Comparison of ENCODE assay signal across 12 cellular contexts in genomic region chr2:136141510-136142154, GRCh38. TPM values are rescaled to one million over a fixed set of nuclear protein-coding genes. Genes with fewer than 3 reads are reported as not detected.
DNase-seq lines count a peak whose midpoint lies in the region; ATAC-seq and TF ChIP-seq lines count a peak whose summit lies in the region.
"Had no signal": no experiment of that assay in that cellular context is flagged by ENCODE, and none has a peak within 500 bp of the region (broad histone marks: within the 10 kb centered on the region; RNA-seq: fewer than 3 reads in every experiment).

No MANE protein-coding gene starts in this region.

- H3K9ac ChIP-seq in endocrine pancreas (ENCODE audit: control insufficient read depth, insufficient read depth, low read length) = no peak overlapping the region

- peaks cover 65% of the 10 kb centered on the region for H3K4me1 ChIP-seq in CD8-positive, alpha-beta memory T cell (ENCODE audit: insufficient read depth, low read length)
- H3K4me1 ChIP-seq in endocrine pancreas (ENCODE audit: control insufficient read depth, insufficient read depth, low read length) = peaks cover 18% of the 10 kb centered on the region
- peaks cover 19% of the 10 kb centered on the region for H3K4me1 ChIP-seq in lower lobe of right lung

- no peak overlapping the region for H3K4me3 ChIP-seq in CD8-positive, alpha-beta memory T cell (ENCODE audit: low read length)
- peak overlapping the region; percentile 44 for H3K4me3 ChIP-seq in endocrine pancreas (ENCODE audit: control insufficient read depth, insufficient read depth, low read length)
- no peak overlapping the region for H3K4me3 ChIP-seq in lower lobe of right lung

- DNase-seq in CD8-positive, alpha-beta memory T cell = no peak
- peak; percentile 88 for DNase-seq in NCI-H1436 (lab: John Stamatoyannopoulos, UW)
- DNase-seq in NCI-H774 (lab: John Stamatoyannopoulos, UW) = peak; percentile 93
- no peak for DNase-seq in GDM1 (lab: John Stamatoyannopoulos, UW)
- no peak for DNase-seq in activated CD8-positive, alpha-beta memory T cell treated with anti-CD3 and anti-CD28 coated beads, Interleukin-2, amount 50 U/mL, for 48 hours
- no peak for DNase-seq in lower lobe of right lung
- DNase-seq in left lobe of liver (ENCODE audit: low spot score) = no peak
- DNase-seq: cerebellar nuclear complex, NCI-H226 had no signal

- no peaks in the 10 kb centered on the region for H3K27me3 Mint-ChIP-seq in CD8-positive, alpha-beta memory T cell
- H3K27me3 Mint-ChIP-seq: memory B cell had no signal

- no peaks in the 10 kb centered on the region for H3K9me3 Mint-ChIP-seq in CD8-positive, alpha-beta memory T cell
- H3K9me3 Mint-ChIP-seq: memory B cell had no signal

- peaks cover 0 to 5% (median 0%) of the 10 kb centered on the region in 3 donors for H3K36me3 Mint-ChIP-seq in CD8-positive, alpha-beta memory T cell
- H3K36me3 Mint-ChIP-seq: memory B cell had no signal

- no peaks in the 10 kb centered on the region for H3K9me3 ChIP-seq in CD8-positive, alpha-beta memory T cell (ENCODE audit: low read length)
- H3K9me3 ChIP-seq in endocrine pancreas (ENCODE audit: control insufficient read depth, low read length) (no peaks in the 10 kb centered on the region), lower lobe of right lung (no peaks in the 10 kb centered on the region)

- POLR2A ChIA-PET in CD8-positive, alpha-beta memory T cell (lab: Charles Lee) = interaction anchor here (0.5 kb wide), 1 partner anchor 34 kb away, joined by 4 read pairs; no protein-coding TSS in a partner anchor

- H3K36me3 ChIP-seq in CD8-positive, alpha-beta memory T cell (ENCODE audit: insufficient read depth, low read length) = no peaks in the 10 kb centered on the region
- no peaks in the 10 kb centered on the region for H3K36me3 ChIP-seq in endocrine pancreas (ENCODE audit: control insufficient read depth, insufficient read depth, low read length)
- no peaks in the 10 kb centered on the region for H3K36me3 ChIP-seq in lower lobe of right lung

- intact Hi-C loops in lower lobe of right lung (cut with DNase I) = no loop called here

- H3K27ac Mint-ChIP-seq in CD8-positive, alpha-beta memory T cell = peak overlapping the region in 6 of 8 donors; percentile 29 to 70 (median 53)

- H3K27me3 ChIP-seq in CD8-positive, alpha-beta memory T cell (ENCODE audit: insufficient read depth, low read length, poor library complexity, severe bottlenecking) = no peaks in the 10 kb centered on the region
- H3K27me3 ChIP-seq in endocrine pancreas (ENCODE audit: control insufficient read depth, insufficient read depth, low read length) = no peaks in the 10 kb centered on the region
- no peaks in the 10 kb centered on the region for H3K27me3 ChIP-seq in lower lobe of right lung (ENCODE audit: low read depth)

- no peak overlapping the region for H3K4me3 Mint-ChIP-seq in CD8-positive, alpha-beta memory T cell
- H3K4me3 Mint-ChIP-seq: memory B cell had no signal

- CTCF ChIA-PET in CD8-positive, alpha-beta memory T cell (lab: Charles Lee) = interaction anchor here (0.6 to 1.0 kb wide), 3 partner anchors 36 to 239 kb away, joined by 3 read pairs; no protein-coding TSS in a partner anchor

- no peak for ATAC-seq in lower lobe of right lung
- ATAC-seq in left lobe of liver = no peak

- TF ChIP-seq CTCF in lower lobe of right lung (IDR thresholded peaks at IDR 0.05) = no peak

- no peak overlapping the region for H3K27ac ChIP-seq in CD8-positive, alpha-beta memory T cell (ENCODE audit: low read depth, low read length)
- H3K27ac ChIP-seq in lower lobe of right lung = no peak overlapping the region
- H3K27ac ChIP-seq: C4-2B had no signal

- peaks cover 37 to 70% (median 54%) of the 10 kb centered on the region in 3 donors for H3K4me1 Mint-ChIP-seq in CD8-positive, alpha-beta memory T cell

RNA-seq across cellular contexts. Expression of gene CXCR4, which starts 23.7 kb away (rescaled TPM):
- total RNA-seq in CD8-positive, alpha-beta memory T cell = 100 to 1,000 TPM; 102 to 106 TPM
- polyA plus RNA-seq in CD8-positive, alpha-beta memory T cell = 569 TPM
- total RNA-seq in lower lobe of right lung = 55.1 TPM
- total RNA-seq in left lobe of liver = 2.0 TPM

Comparison
In these comparisons a context has a peak if more than half of its experiments do, and no peak if none do; other contexts are left out.
1. DNase-seq: peak in NCI-H1436 (single experiment) and NCI-H774 (single experiment); none in CD8-positive, alpha-beta memory T cell (0 of 5), GDM1 (single experiment), activated CD8-positive, alpha-beta memory T cell treated with anti-CD3 and anti-CD28 coated beads, Interleukin-2, amount 50 U/mL, for 48 hours (single experiment), lower lobe of right lung (single experiment) and left lobe of liver (single experiment).
2. RNA of gene CXCR4, which starts 23.7 kb away (total RNA-seq): 102 to 106 TPM in CD8-positive, alpha-beta memory T cell and 55.1 TPM in lower lobe of right lung (single experiment); 2.0 TPM in left lobe of liver (single experiment); every median in the first group is over 10 times any median in the second.